ENCODE assay signal across 7 cellular contexts in the genomic region with DNA sequence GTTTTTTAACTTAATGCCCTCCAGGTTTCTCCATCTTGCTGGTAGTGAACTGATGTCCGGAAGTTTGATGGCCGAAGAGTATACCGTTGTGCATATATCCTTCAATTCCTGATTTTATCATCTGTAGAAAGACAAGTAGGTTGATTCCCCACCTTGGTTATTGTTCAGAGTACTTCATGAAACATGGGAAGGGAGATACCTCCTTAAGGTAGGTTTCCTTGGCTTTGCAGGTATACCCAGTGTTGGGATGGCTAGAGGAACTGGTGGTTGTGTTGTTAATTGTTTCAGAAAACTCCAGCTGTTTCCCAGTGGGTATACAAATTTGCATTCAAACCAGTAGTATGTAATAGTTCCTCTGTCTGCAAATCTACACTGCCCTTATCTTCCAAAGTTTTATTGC. TPM values are rescaled to one million over a fixed set of nuclear protein-coding genes. Genes with fewer than 3 reads are reported as not detected.
"Had no signal": no experiment of that assay in that cellular context is flagged by ENCODE, and none has a peak within 500 bp of the region (broad histone marks: within the 10 kb centered on the region; RNA-seq: fewer than 3 reads in every experiment).

No MANE protein-coding gene starts in this region.

RNA-seq across cellular contexts. Expression of a gene that starts 25.1 kb away (rescaled TPM):
- total RNA-seq: PC-3, PC-9, Right ventricle myocardium inferior, Right ventricle myocardium superior, SJCRH30, SJSA1, SK-MEL-5 had no signal
